Comparison of ENCODE assay signal across 16 cellular contexts in genomic region chr9:134895103-134895502, GRCh38. TPM values are rescaled to one million over a fixed set of nuclear protein-coding genes. Genes with fewer than 3 reads are reported as not detected.
A peak's percentile ranks its signal among the peaks of the same experiment; 100 is the strongest.
DNase-seq lines count a peak whose midpoint lies in the region; ATAC-seq and TF ChIP-seq lines count a peak whose summit lies in the region.
"Had no signal": no experiment of that assay in that cellular context is flagged by ENCODE, and none has a peak within 500 bp of the region (broad histone marks: within the 10 kb centered on the region; RNA-seq: fewer than 3 reads in every experiment).

No MANE protein-coding gene starts in this region.

- H3K9me3 ChIP-seq in parathyroid adenoma (ENCODE audit: control insufficient read depth, low read length): no peaks in the 10 kb centered on the region
- H3K9me3 ChIP-seq: BE2C had no signal

- peaks cover 22% of the 10 kb centered on the region for H3K4me1 ChIP-seq in ACC112 (ENCODE audit: control insufficient read depth, insufficient read depth, low read length, unreplicated experiment)
- H3K4me1 ChIP-seq in parathyroid adenoma: peaks cover 17% of the 10 kb centered on the region

- TF ChIP-seq CTCF in choroid plexus epithelial cell (conservative IDR thresholded peaks at IDR 0.05; ENCODE audit: low read depth, low read length): no peak
- TF ChIP-seq CTCF in parathyroid adenoma (IDR thresholded peaks at IDR 0.05): no peak

- H3K27ac ChIP-seq in ACC112 (ENCODE audit: low read depth, low read length) (peak overlapping the region; percentile 36), parathyroid adenoma (peak overlapping the region; percentile 69)

- H3K4me2 ChIP-seq in parathyroid adenoma (ENCODE audit: low read length): no peak overlapping the region

- H3K79me2 ChIP-seq in ACC112 (ENCODE audit: control insufficient read depth, insufficient read depth, low read length, unreplicated experiment) (no peaks in the 10 kb centered on the region), parathyroid adenoma (no peaks in the 10 kb centered on the region)

- H3K36me3 ChIP-seq in ACC112 (ENCODE audit: insufficient read depth, low read length) (no peaks in the 10 kb centered on the region), parathyroid adenoma (ENCODE audit: control insufficient read depth, insufficient read depth, low read length) (no peaks in the 10 kb centered on the region)
- H3K36me3 ChIP-seq: BE2C had no signal

- ATAC-seq in HG02571 (IDR thresholded peaks at IDR 0.05; ENCODE audit: unreplicated experiment) (no peak), HG02623 (IDR thresholded peaks at IDR 0.05; ENCODE audit: unreplicated experiment) (no peak)
- ATAC-seq: activated T-cell treated with anti-CD3 and anti-CD28 coated beads, Interleukin-2, amount 50 U/mL, for 72 hours; natural killer cell had no signal

- H3K27me3 ChIP-seq in ACC112 (ENCODE audit: insufficient read depth, low read length) (peaks cover 20% of the 10 kb centered on the region), parathyroid adenoma (ENCODE audit: control insufficient read depth, insufficient read depth, low read length) (no peaks in the 10 kb centered on the region)
- H3K27me3 ChIP-seq: BE2C had no signal

- DNase-seq in M059J (ENCODE audit: low read depth): peak; percentile 42
- DNase-seq in choroid plexus epithelial cell (ENCODE audit: low read depth): peak; percentile 83
- DNase-seq in NCI-H510A treated with DMSO at 0.1 percent for 48 hours (lab: John Stamatoyannopoulos, UW): no peak
- DNase-seq in superior temporal gyrus (ENCODE audit: extremely low spot score): no peak
- DNase-seq: activated T-cell treated with anti-CD3 and anti-CD28 coated beads, Interleukin-2, amount 50 U/mL, for 72 hours; natural killer cell; NCI-H187 treated with DMSO at 0.1 percent for 48 hours; NCI-H774; stimulated activated CD4-positive, alpha-beta T cell treated with anti-CD3 and anti-CD28 coated beads, Interleukin-4, amount 100 ng/mL, for 24 hours had no signal

- H3K9ac ChIP-seq in parathyroid adenoma: no peak overlapping the region

- no peak overlapping the region for H2AFZ ChIP-seq in ACC112 (ENCODE audit: low read length, unreplicated experiment)
- no peak overlapping the region for H2AFZ ChIP-seq in parathyroid adenoma

- no peak overlapping the region for H3K4me3 ChIP-seq in ACC112 (ENCODE audit: low read depth, low read length)
- H3K4me3 ChIP-seq in choroid plexus epithelial cell (ENCODE audit: low read depth, low read length): no peak overlapping the region
- no peak overlapping the region for H3K4me3 ChIP-seq in parathyroid adenoma (ENCODE audit: low read depth, low read length)

RNA-seq across cellular contexts. Expression of gene FCN2, which starts 14.5 kb away (rescaled TPM):
- not detected in 2 replicates for total RNA-seq in M059J (2014; rRNA removed; shearing (Covaris generic))
- total RNA-seq: activated T-cell treated with anti-CD3 and anti-CD28 coated beads, Interleukin-2, amount 50 U/mL, for 72 hours; HT-29; natural killer cell; urinary bladder had no signal

RNA-seq across cellular contexts. Expression of gene FCN1, which starts 22.6 kb away (rescaled TPM):
- total RNA-seq in M059J (2014; rRNA removed; shearing (Covaris generic)): not detected in 2 replicates
- total RNA-seq: activated T-cell treated with anti-CD3 and anti-CD28 coated beads, Interleukin-2, amount 50 U/mL, for 72 hours; HT-29 had no signal

Comparison
In these comparisons a context has a peak if more than half of its experiments do, and no peak if none do; other contexts are left out.
1. DNase-seq: peak in M059J (single experiment) and choroid plexus epithelial cell (single experiment); none in NCI-H510A treated with DMSO at 0.1 percent for 48 hours (single experiment) and superior temporal gyrus (single experiment).